ENCODE assay signal across 21 cellular contexts in the genomic region with DNA sequence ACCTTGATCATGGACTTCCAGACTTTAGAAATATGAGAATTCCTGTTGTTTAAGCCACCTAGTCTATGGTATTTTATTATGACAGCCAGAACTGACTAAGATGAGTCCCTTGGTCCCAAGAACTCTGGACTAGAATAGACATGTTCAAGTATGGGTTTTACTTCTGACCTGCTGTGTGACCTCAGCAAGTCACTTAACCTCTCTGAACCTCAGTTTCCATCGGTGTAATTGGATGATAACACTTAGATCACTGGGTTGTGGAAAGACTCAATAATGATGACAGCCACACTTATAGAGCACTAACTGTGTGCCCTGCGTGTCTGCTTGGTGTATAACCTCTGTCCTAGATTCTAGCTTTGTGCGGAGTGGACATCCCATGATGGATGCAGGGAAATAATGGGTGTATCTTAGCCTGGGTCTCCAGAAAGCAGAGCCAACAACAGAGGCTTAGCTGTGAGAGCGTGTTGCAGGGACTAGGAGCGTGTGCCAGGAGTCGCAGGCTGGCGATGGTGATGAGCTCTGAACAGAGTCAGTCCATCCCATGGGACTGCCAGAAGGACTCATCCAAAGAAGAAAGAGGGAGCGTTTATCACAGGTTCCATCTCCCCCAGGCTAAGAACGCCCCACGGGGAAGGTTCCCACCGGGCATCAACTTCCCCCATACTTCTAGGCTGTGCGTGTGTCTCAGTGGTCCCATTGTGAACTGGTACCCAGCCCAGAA.
"Had no signal": no experiment of that assay in that cellular context is flagged by ENCODE, and none has a peak within 500 bp of the region (broad histone marks: within the 10 kb centered on the region; RNA-seq: fewer than 3 reads in every experiment).

No MANE protein-coding gene starts in this region.

- H3K4me3 ChIP-seq: adrenal gland, ascending aorta, coronary artery, esophagus muscularis mucosa, gastrocnemius medialis, transverse colon had no signal

- FAIRE-seq: small intestine, urothelium cell line had no signal

- ATAC-seq: activated T-cell treated with anti-CD3 and anti-CD28 coated beads, Interleukin-2, amount 50 U/mL, for 4 hours; gastrocnemius medialis; sciatic nerve; stimulated activated memory B cell treated with anti-CD40 and anti-IgM and Interleukin-4, amounts not matched to agents 10 μg/mL and 1 μg/mL and 100 μg/mL, for 72 hours had no signal

- DNase-seq: activated CD4-positive, alpha-beta T cell treated with anti-CD3 and anti-CD28 coated beads for 4 hours; activated CD4-positive, alpha-beta T cell treated with anti-CD3 and anti-CD28 coated beads, Interleukin-2, amount 50 U/mL, for 48 hours; activated CD4-positive, CD25-positive, alpha-beta regulatory T cell; activated CD8-positive, alpha-beta memory T cell treated with anti-CD3 and anti-CD28 coated beads, Interleukin-2, amount 50 U/mL, for 48 hours; activated naive CD4-positive, alpha-beta T cell; activated T-cell treated with anti-CD3 and anti-CD28 coated beads, Interleukin-2, amount 50 U/mL, for 4 hours; adrenal gland; gastrocnemius medialis; hippocampal formation; mesendoderm; naive B cell; posterior cingulate gyrus; small intestine; stimulated activated CD4-positive, alpha-beta T cell treated with anti-CD3 and anti-CD28 coated beads, Interleukin-15, amount 100 ng/mL, for 24 hours; transverse colon had no signal

- H3K27ac ChIP-seq: adrenal gland, ascending aorta, esophagus muscularis mucosa, gastrocnemius medialis, transverse colon had no signal

- H3K9me3 ChIP-seq: transverse colon had no signal
